8 cellular contexts compared by ENCODE assay signal in the genomic region with DNA sequence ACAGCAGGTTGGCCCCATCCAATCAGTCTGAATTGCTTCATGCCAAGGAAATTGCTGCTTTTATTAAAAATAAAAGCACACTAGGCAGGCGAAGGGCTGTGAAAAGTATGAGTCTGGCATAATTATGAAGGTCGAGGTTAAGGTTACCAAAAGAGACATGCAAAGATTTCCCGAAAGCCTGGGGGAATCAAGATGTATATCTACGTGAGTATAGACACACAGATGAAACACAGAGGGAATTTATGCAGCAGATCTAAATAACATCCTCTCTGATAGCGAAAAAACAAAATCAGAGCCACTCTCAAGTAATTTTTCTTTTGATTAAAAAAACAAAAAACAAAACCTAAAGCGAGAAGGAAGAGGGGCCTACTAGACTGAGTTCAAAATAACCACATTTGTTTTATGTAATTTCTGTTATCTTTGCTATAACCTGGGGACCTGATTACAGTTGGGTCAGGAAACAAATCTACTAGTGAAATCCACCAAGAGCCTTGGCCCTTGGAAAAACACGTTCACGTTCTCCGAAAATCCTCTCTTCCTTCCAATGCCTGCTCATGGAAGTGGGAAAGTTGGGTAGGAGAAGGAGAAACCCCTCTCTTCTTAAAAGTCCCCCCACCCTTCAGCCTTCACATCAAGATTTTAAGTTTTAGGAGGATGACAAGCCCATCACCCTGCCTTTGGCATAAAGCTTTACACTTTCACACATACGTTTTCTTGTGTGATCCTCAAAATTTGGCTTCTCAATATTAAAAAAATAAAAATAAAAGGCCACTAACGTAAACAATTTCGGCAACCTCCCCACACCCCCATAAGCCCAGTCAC. TPM values are rescaled to one million over a fixed set of nuclear protein-coding genes. Genes with fewer than 3 reads are reported as not detected.
DNase-seq lines count a peak whose midpoint lies in the region; ATAC-seq and TF ChIP-seq lines count a peak whose summit lies in the region.

No MANE protein-coding gene starts in this region.

- H3K4me3 Mint-ChIP-seq in dendritic cell treated with granulocyte-macrophage colony-stimulating factor and Interleukin-4, amounts not matched to agents 40 ng/mL and 50 ng/mL, for 4 days, result peak overlapping the region; percentile 93
- H3K4me3 Mint-ChIP-seq in naive thymus-derived CD4-positive, alpha-beta T cell, result peak overlapping the region; percentile 95 to 99 (median 98)

- peaks cover 54% of the 10 kb centered on the region for H3K36me3 Mint-ChIP-seq in dendritic cell treated with granulocyte-macrophage colony-stimulating factor and Interleukin-4, amounts not matched to agents 40 ng/mL and 50 ng/mL, for 4 days (ENCODE audit: low read depth)
- H3K36me3 Mint-ChIP-seq in naive thymus-derived CD4-positive, alpha-beta T cell, result peaks cover 16 to 47% (median 37%) of the 10 kb centered on the region in 5 donors

- TF ChIP-seq CTCF in AG04449 (IDR thresholded peaks at IDR 0.05; ENCODE audit: insufficient read depth, low read length, missing control alignments), result no peak
- no peak for TF ChIP-seq CTCF in GM10266 (IDR thresholded peaks at IDR 0.05; ENCODE audit: control insufficient read depth, insufficient read depth, low read depth, missing control alignments)

- H3K27me3 Mint-ChIP-seq in dendritic cell treated with granulocyte-macrophage colony-stimulating factor and Interleukin-4, amounts not matched to agents 40 ng/mL and 50 ng/mL, for 4 days, result no peaks in the 10 kb centered on the region
- no peaks in the 10 kb centered on the region for H3K27me3 Mint-ChIP-seq in naive thymus-derived CD4-positive, alpha-beta T cell

- H3K27ac ChIP-seq in KOPT-K1 (ENCODE audit: low read depth, low read length, poor library complexity, severe bottlenecking), result peak overlapping the region; percentile 99
- H3K27ac ChIP-seq in naive thymus-derived CD4-positive, alpha-beta T cell (ENCODE audit: low read depth, low read length), result peak overlapping the region; percentile 86

- peaks cover 37% of the 10 kb centered on the region for H3K36me3 ChIP-seq in KOPT-K1 (ENCODE audit: insufficient read depth, low read length)
- peaks cover 0 to 26% (median 5%) of the 10 kb centered on the region in 3 experiments for H3K36me3 ChIP-seq in naive thymus-derived CD4-positive, alpha-beta T cell (ENCODE audit: control insufficient read depth in 2 of 3, insufficient read depth in 3 of 3, low read length in 3 of 3)

- peaks cover 52 to 53% of the 10 kb centered on the region in 2 donors for H3K4me1 ChIP-seq in naive thymus-derived CD4-positive, alpha-beta T cell (ENCODE audit: control insufficient read depth in 2 of 2, insufficient read depth in 2 of 2, low read length in 2 of 2)

- DNase-seq in AG04449 (ENCODE audit: low read depth, low spot score) (no peak), LoVo (ENCODE audit: low spot score) (no peak), GM10266 (ENCODE audit: extremely low spot score) (no peak)
- peak in 5 of 9 donors; percentile 34 to 63 (median 52) for DNase-seq in naive thymus-derived CD4-positive, alpha-beta T cell

- ATAC-seq in naive thymus-derived CD4-positive, alpha-beta T cell, result no peak
- ATAC-seq in HG02678 (IDR thresholded peaks at IDR 0.05; ENCODE audit: unreplicated experiment) (no peak), HG03354 (IDR thresholded peaks at IDR 0.05; ENCODE audit: poor library complexity, severe bottlenecking, unreplicated experiment) (no peak)

- no peaks in the 10 kb centered on the region for H3K27me3 ChIP-seq in naive thymus-derived CD4-positive, alpha-beta T cell (ENCODE audit: control insufficient read depth in 2 of 2, insufficient read depth in 2 of 2, low read length in 2 of 2)

- CTCF ChIA-PET in AG04449 (lab: Yijun Ruan, JAX), result interaction anchor here (1.4 kb wide), 1 partner anchor 77 kb away, joined by 3 read pairs; no protein-coding TSS in a partner anchor
- CTCF ChIA-PET in naive thymus-derived CD4-positive, alpha-beta T cell (lab: Charles Lee), result interaction anchor here (0.6 to 4.1 kb wide), 3 partner anchors 51 to 77 kb away, joined by 3 to 35 read pairs (median 5); no protein-coding TSS in a partner anchor

- H3K4me3 ChIP-seq in AG04449 (ENCODE audit: low read depth, low read length), result peak overlapping the region; percentile 83
- peak overlapping the region; percentile 80 for H3K4me3 ChIP-seq in naive thymus-derived CD4-positive, alpha-beta T cell (ENCODE audit: low read length)

- H3K27ac Mint-ChIP-seq in dendritic cell treated with granulocyte-macrophage colony-stimulating factor and Interleukin-4, amounts not matched to agents 40 ng/mL and 50 ng/mL, for 4 days, result peak overlapping the region; percentile 99
- peak overlapping the region; percentile 91 to 99 (median 94) for H3K27ac Mint-ChIP-seq in naive thymus-derived CD4-positive, alpha-beta T cell

- H3K4me1 Mint-ChIP-seq in dendritic cell treated with granulocyte-macrophage colony-stimulating factor and Interleukin-4, amounts not matched to agents 40 ng/mL and 50 ng/mL, for 4 days (ENCODE audit: low read depth), result peaks cover 69% of the 10 kb centered on the region
- H3K4me1 Mint-ChIP-seq in naive thymus-derived CD4-positive, alpha-beta T cell, result peaks cover 61 to 76% (median 65%) of the 10 kb centered on the region in 7 donors

- H3K9me3 ChIP-seq in KOPT-K1 (ENCODE audit: insufficient read depth, low read length, poor library complexity, severe bottlenecking), result no peaks in the 10 kb centered on the region
- H3K9me3 ChIP-seq in naive thymus-derived CD4-positive, alpha-beta T cell (ENCODE audit: control insufficient read depth in 2 of 3, low read length in 3 of 3), result no peaks in the 10 kb centered on the region

- intact Hi-C loops in dendritic cell treated with granulocyte-macrophage colony-stimulating factor and Interleukin-4, amounts not matched to agents 40 ng/mL and 50 ng/mL, for 4 days (cut with micrococcal nuclease), result loop anchor here (5.0 kb wide), 4 partner anchors 65 to 185 kb away; a partner anchor contains a TSS
- intact Hi-C loops in naive thymus-derived CD4-positive, alpha-beta T cell (cut with micrococcal nuclease), result loop anchor here (1.0 to 10.0 kb wide), 12 partner anchors 8 to 1425 kb away; a partner anchor contains a TSS

- POLR2A ChIA-PET in AG04449 (lab: Yijun Ruan, JAX), result no interaction called here
- POLR2A ChIA-PET in naive thymus-derived CD4-positive, alpha-beta T cell (lab: Charles Lee), result interaction anchor here (0.5 to 16.9 kb wide), 18 partner anchors 9 to 450 kb away, joined by 3 to 334 read pairs (median 6); a partner anchor contains a TSS

- H3K9me3 Mint-ChIP-seq in dendritic cell treated with granulocyte-macrophage colony-stimulating factor and Interleukin-4, amounts not matched to agents 40 ng/mL and 50 ng/mL, for 4 days, result no peaks in the 10 kb centered on the region
- peaks cover 0 to 2% (median 0%) of the 10 kb centered on the region in 11 donors for H3K9me3 Mint-ChIP-seq in naive thymus-derived CD4-positive, alpha-beta T cell

RNA-seq across cellular contexts. Expression of a gene that starts 1.4 kb away (rescaled TPM):
- 100 to 1,000 TPM; 114 to 253 (median 218) TPM for total RNA-seq in naive thymus-derived CD4-positive, alpha-beta T cell
- 10 to 100 TPM; 71.5 to 84.6 TPM for polyA plus RNA-seq in naive thymus-derived CD4-positive, alpha-beta T cell

Comparison
In these comparisons a context has a peak if more than half of its experiments do, and no peak if none do; other contexts are left out.
1. DNase-seq: peak in naive thymus-derived CD4-positive, alpha-beta T cell (5 of 9); none in AG04449 (single experiment), LoVo (single experiment) and GM10266 (single experiment).